Comparison of ENCODE assay signal across 21 cellular contexts in the genomic region with DNA sequence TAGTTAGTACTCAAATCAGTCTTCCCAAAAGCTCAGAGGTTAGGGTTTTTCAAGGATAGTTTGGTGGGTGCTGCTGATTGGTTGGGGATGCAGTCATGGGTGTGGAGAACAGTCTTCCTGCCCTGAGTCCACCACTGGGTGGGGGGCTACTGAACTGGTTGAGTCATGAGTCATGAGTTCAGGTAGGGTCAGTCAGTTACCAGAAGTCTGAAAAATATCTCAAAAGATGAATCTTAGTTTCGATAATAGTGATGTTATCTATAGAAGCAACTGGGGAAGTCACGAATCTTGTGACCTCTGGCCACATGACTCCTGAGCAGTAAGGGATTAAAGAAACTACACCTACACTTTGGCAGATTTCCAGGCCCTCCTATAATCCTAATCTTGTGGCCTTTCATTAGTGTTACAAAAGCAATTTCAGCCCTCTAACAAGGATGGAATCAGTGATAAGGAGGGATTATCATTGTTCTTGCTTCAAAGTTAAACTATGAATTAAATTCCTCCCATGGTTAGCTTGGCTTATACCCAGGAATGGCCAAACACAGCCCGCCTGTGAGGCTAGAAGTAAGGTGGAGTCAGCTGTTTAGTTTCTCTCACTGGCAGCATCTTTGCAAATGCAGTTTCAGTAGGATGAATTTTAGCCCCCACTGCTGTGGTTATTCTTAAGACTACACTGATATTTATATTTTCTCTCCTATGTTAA. TPM values are rescaled to one million over a fixed set of nuclear protein-coding genes. Genes with fewer than 3 reads are reported as not detected.
A peak's percentile ranks its signal among the peaks of the same experiment; 100 is the strongest.
DNase-seq lines count a peak whose midpoint lies in the region; ATAC-seq, FAIRE-seq and TF ChIP-seq lines count a peak whose summit lies in the region.
"Had no signal": no experiment of that assay in that cellular context is flagged by ENCODE, and none has a peak within 500 bp of the region (broad histone marks: within the 10 kb centered on the region; RNA-seq: fewer than 3 reads in every experiment).

No MANE protein-coding gene starts in this region.

- intact Hi-C loops in lower lobe of right lung (cut with DNase I), result no loop called here

- no peak for FAIRE-seq in urothelium cell line (lab: Jason Lieb, UNC)
- FAIRE-seq: HTR-8/SVneo, keratinocyte had no signal

- H3K4me1 ChIP-seq in lower lobe of right lung, result no peaks in the 10 kb centered on the region

- H3K9me3 ChIP-seq in lower lobe of right lung, result no peaks in the 10 kb centered on the region
- H3K9me3 ChIP-seq: adrenal gland, Caco-2 had no signal

- no peaks in the 10 kb centered on the region for H3K27me3 ChIP-seq in lower lobe of right lung (ENCODE audit: low read depth)
- H3K27me3 ChIP-seq: adrenal gland had no signal

- no peaks in the 10 kb centered on the region for H3K36me3 ChIP-seq in lower lobe of right lung
- H3K36me3 ChIP-seq: adrenal gland, WERI-Rb-1 had no signal

- no peak overlapping the region for H3K27ac ChIP-seq in lower lobe of right lung
- H3K27ac ChIP-seq: 22Rv1, adrenal gland, WERI-Rb-1 had no signal

- H3K4me3 ChIP-seq in lower lobe of right lung, result no peak overlapping the region
- H3K4me3 ChIP-seq: adrenal gland had no signal

- ATAC-seq in GM19468 (IDR thresholded peaks at IDR 0.05; ENCODE audit: extremely low read depth, unreplicated experiment) (peak; percentile 37), HG02885 (IDR thresholded peaks at IDR 0.05; ENCODE audit: poor library complexity, unreplicated experiment) (peak; percentile 40), lower lobe of right lung (no peak)
- ATAC-seq: right cardiac atrium had no signal

- DNase-seq in A172 (ENCODE audit: low spot score), result peak; percentile 40
- DNase-seq in NCI-H82 (lab: John Stamatoyannopoulos, UW), result peak; percentile 89
- no peak for DNase-seq in stimulated activated CD4-positive, alpha-beta T cell treated with anti-CD3 and anti-CD28 coated beads, Interleukin-15, amount 100 ng/mL, for 24 hours
- no peak for DNase-seq in NK-92 treated with Interleukin-12 subunit alpha and Interleukin-12 subunit beta, amount 100 ng/mL, for 24 hours (lab: John Stamatoyannopoulos, UW)
- no peak for DNase-seq in lower lobe of right lung
- DNase-seq in urothelium cell line (ENCODE audit: low spot score), result no peak
- DNase-seq: activated CD8-positive, alpha-beta memory T cell treated with anti-CD3 and anti-CD28 coated beads, Interleukin-2, amount 50 U/mL, for 48 hours; adrenal gland; foreskin fibroblast; H7; NCI-H1436 treated with DMSO at 0.1 percent for 48 hours; NCI-H774; right cardiac atrium; WERI-Rb-1 had no signal

- TF ChIP-seq CTCF in lower lobe of right lung (IDR thresholded peaks at IDR 0.05), result no peak

RNA-seq across cellular contexts. Expression of a gene that starts 33.3 kb away (rescaled TPM):
- total RNA-seq in A172 (2014; rRNA removed; shearing (Covaris generic)), result not detected in 2 replicates
- total RNA-seq in lower lobe of right lung, result 0.12 TPM
- total RNA-seq: Caco-2, SK-MEL-5 had no signal

Comparison
In these comparisons a context has a peak if more than half of its experiments do, and no peak if none do; other contexts are left out.
1. DNase-seq: peak in A172 (single experiment) and NCI-H82 (single experiment); none in stimulated activated CD4-positive, alpha-beta T cell treated with anti-CD3 and anti-CD28 coated beads, Interleukin-15, amount 100 ng/mL, for 24 hours (single experiment), NK-92 treated with Interleukin-12 subunit alpha and Interleukin-12 subunit beta, amount 100 ng/mL, for 24 hours (single experiment), lower lobe of right lung (single experiment) and urothelium cell line (single experiment).
2. ATAC-seq: peak in GM19468 (single experiment) and HG02885 (single experiment); none in lower lobe of right lung (0 of 2).